Comparison of ENCODE assay signal across 25 cellular contexts in genomic region chr1:6004412-6005123, GRCh38. TPM values are rescaled to one million over a fixed set of nuclear protein-coding genes. Genes with fewer than 3 reads are reported as not detected.
DNase-seq lines count a peak whose midpoint lies in the region; ATAC-seq and TF ChIP-seq lines count a peak whose summit lies in the region.
"Had no signal": no experiment of that assay in that cellular context is flagged by ENCODE, and none has a peak within 500 bp of the region (broad histone marks: within the 10 kb centered on the region; RNA-seq: fewer than 3 reads in every experiment).

No MANE protein-coding gene starts in this region.

- H2BK12ac ChIP-seq in neuronal stem cell (ENCODE audit: low read length), result no peak overlapping the region

- H3K36me3 ChIP-seq in BLaER1 (no peaks in the 10 kb centered on the region), HEK293 (ENCODE audit: control insufficient read depth in 2 of 2, insufficient read depth in 1 of 2, low read length in 2 of 2) (no peaks in the 10 kb centered on the region), neuronal stem cell (replicated peaks in 1 of 2; ENCODE audit: control insufficient read depth in 2 of 2, insufficient read depth in 2 of 2, low read length in 2 of 2) (no peaks in the 10 kb centered on the region), gastroesophageal sphincter (no peaks in the 10 kb centered on the region)
- H3K36me3 ChIP-seq: adrenal gland, breast epithelium, gastrocnemius medialis, MG63, SJCRH30, tibial artery had no signal

- peaks cover 80% of the 10 kb centered on the region for H4K20me1 ChIP-seq in BLaER1

- peak overlapping the region; percentile 78; the same call in 1 of the 2 replicates for H3K4me2 ChIP-seq in BLaER1
- no peak overlapping the region for H3K4me2 ChIP-seq in neuronal stem cell (ENCODE audit: insufficient read depth, low read length, poor library complexity, severe bottlenecking)
- H3K4me2 ChIP-seq: PC-9 had no signal

- H3K4me1 ChIP-seq in BLaER1, result peaks cover 73% of the 10 kb centered on the region
- peaks cover 10% of the 10 kb centered on the region for H3K4me1 ChIP-seq in HEK293 (ENCODE audit: control insufficient read depth, insufficient read depth, low read length)
- H3K4me1 ChIP-seq in neuronal stem cell (ENCODE audit: control insufficient read depth in 2 of 2, insufficient read depth in 1 of 2, low read depth in 1 of 2, low read length in 2 of 2), result peaks cover 30 to 41% of the 10 kb centered on the region in 2 donors
- H3K4me1 ChIP-seq in gastroesophageal sphincter, result no peaks in the 10 kb centered on the region
- H3K4me1 ChIP-seq: breast epithelium, gastrocnemius medialis, tibial artery had no signal

- H2BK15ac ChIP-seq in neuronal stem cell (ENCODE audit: low read length), result no peak overlapping the region

- H4K91ac ChIP-seq in neuronal stem cell (ENCODE audit: low read depth, low read length, poor library complexity), result no peak overlapping the region

- H3K4ac ChIP-seq in neuronal stem cell (ENCODE audit: low read length), result no peak overlapping the region

- H2BK120ac ChIP-seq in neuronal stem cell (ENCODE audit: low read depth, low read length), result no peak overlapping the region

- no CpG with 5 or more reads among the region's 11 CpGs for WGBS in neuronal stem cell (ENCODE audit: extremely low coverage in 2 of 2, insufficient read length in 2 of 2, insufficient replicate concordance in 1 of 2), 2 donors
- 93% methylated on average over 4 of the region's 11 CpGs; no CpG with 5 or more reads in 1 of the 2 donors for WGBS in gastroesophageal sphincter (ENCODE audit: low coverage in 1 of 2), 2 donors

- no peak for TF ChIP-seq POLR2A in gastroesophageal sphincter (IDR thresholded peaks at IDR 0.05)

- no peak overlapping the region for H2AFZ ChIP-seq in neuronal stem cell (ENCODE audit: low read length)
- H2AFZ ChIP-seq: PC-9 had no signal

- POLR2A ChIA-PET in HEK293 (lab: Yijun Ruan, JAX), result no interaction called here

- ATAC-seq in gastroesophageal sphincter, result no peak
- ATAC-seq: activated CD8-positive, alpha-beta T cell treated with anti-CD3 and anti-CD28 coated beads, Interleukin-2, amount 10 ng/mL, durations not matched to agents 7 days and 5 days; gastrocnemius medialis; T-cell had no signal

- no peak overlapping the region for H4K8ac ChIP-seq in neuronal stem cell (ENCODE audit: low read depth, low read length)

- H3K79me1 ChIP-seq in neuronal stem cell (ENCODE audit: low read depth, low read length), result peaks cover 2% of the 10 kb centered on the region

- H2AK5ac ChIP-seq in neuronal stem cell (ENCODE audit: low read depth, low read length), result peak overlapping the region; percentile 96

- no peak overlapping the region for H2BK5ac ChIP-seq in neuronal stem cell (ENCODE audit: low read length)

- H3K9me3 ChIP-seq in BLaER1 (no peaks in the 10 kb centered on the region), HEK293 (ENCODE audit: control insufficient read depth, insufficient read depth, low read depth, low read length) (no peaks in the 10 kb centered on the region), neuronal stem cell (replicated peaks in 1 of 2; ENCODE audit: control insufficient read depth in 2 of 2, insufficient read depth in 1 of 2, low read depth in 1 of 2, low read length in 2 of 2) (no peaks in the 10 kb centered on the region), gastroesophageal sphincter (no peaks in the 10 kb centered on the region)
- H3K9me3 ChIP-seq: adrenal gland, breast epithelium, gastrocnemius medialis, MG63, SJCRH30, tibial artery had no signal

- H3K9ac ChIP-seq in BLaER1, result no peak overlapping the region
- H3K9ac ChIP-seq in neuronal stem cell (ENCODE audit: low read depth, low read length, poor library complexity), result no peak overlapping the region

- H3K23ac ChIP-seq in neuronal stem cell (ENCODE audit: low read depth, low read length, poor library complexity), result no peak overlapping the region

- TF ChIP-seq EP300 in gastroesophageal sphincter (IDR thresholded peaks at IDR 0.05), result no peak

- H3K4me3 ChIP-seq in BLaER1 (no peak overlapping the region), HEK293 (ENCODE audit: low read depth, low read length) (no peak overlapping the region), neuronal stem cell (ENCODE audit: low read length in 2 of 2) (no peak overlapping the region), gastroesophageal sphincter (no peak overlapping the region)
- H3K4me3 ChIP-seq: adrenal gland, breast epithelium, gastrocnemius medialis, K562, MG63, PC-9, SJCRH30, tibial artery had no signal

- H3K18ac ChIP-seq in neuronal stem cell (ENCODE audit: low read length), result peak overlapping the region; percentile 65

- no peak for TF ChIP-seq CTCF in HEK293 (tag by site-specific recombination; IDR thresholded peaks at IDR 0.05)
- no peak for TF ChIP-seq CTCF in gastroesophageal sphincter (IDR thresholded peaks at IDR 0.05)

- CTCF ChIA-PET in HEK293 (lab: Yijun Ruan, JAX), result no interaction called here

- H3K14ac ChIP-seq in neuronal stem cell (ENCODE audit: low read length), result peak overlapping the region; percentile 47

- H3K27me3 ChIP-seq in BLaER1 (no peaks in the 10 kb centered on the region), neuronal stem cell (ENCODE audit: control insufficient read depth in 3 of 3, insufficient read depth in 3 of 3, low read depth in 1 of 3, low read length in 3 of 3) (peaks cover 0 to 6% (median 0%) of the 10 kb centered on the region in 3 experiments), gastroesophageal sphincter (no peaks in the 10 kb centered on the region)
- H3K27me3 ChIP-seq: adrenal gland, breast epithelium, MG63, SJCRH30 had no signal

- DNase-seq in neuronal stem cell (ENCODE audit: low spot score), result no peak
- no peak for DNase-seq in occipital lobe (lab: John Stamatoyannopoulos, UW)
- DNase-seq in NCI-H1694 (lab: John Stamatoyannopoulos, UW), result no peak
- no peak for DNase-seq in GDM1 (lab: John Stamatoyannopoulos, UW)
- DNase-seq: activated CD8-positive, alpha-beta T cell treated with anti-CD3 and anti-CD28 coated beads, Interleukin-2, amount 10 ng/mL, durations not matched to agents 7 days and 5 days; CD4-positive, CD25-positive, alpha-beta regulatory T cell; cortex of kidney; DMS 273 treated with DMSO at 0.1 percent for 48 hours; gastrocnemius medialis; MG63; NK-92 treated with Interleukin-12 subunit alpha and Interleukin-12 subunit beta, amount 100 ng/mL, for 24 hours; PC-9; stimulated activated CD4-positive, alpha-beta T cell treated with anti-CD3 and anti-CD28 coated beads, Interleukin-12 subunit alpha, Interleukin-12 subunit beta, amount 100 ng/mL, for 4 hours; stimulated activated CD4-positive, alpha-beta T cell treated with anti-CD3 and anti-CD28 coated beads, Interleukin-4, amount 100 ng/mL, for 4 hours; stimulated activated naive CD4-positive, alpha-beta T cell treated with Interleukin-2 at 50 U/mL for 16 hours had no signal

- H3K27ac ChIP-seq in BLaER1, result no peak overlapping the region
- no peak overlapping the region for H3K27ac ChIP-seq in HEK293 (ENCODE audit: extremely low read depth, low read depth, low read length)
- peak overlapping the region; percentile 39 for H3K27ac ChIP-seq in cingulate gyrus (ENCODE audit: low read depth, low read length)
- H3K27ac ChIP-seq in neuronal stem cell (replicated peaks; ENCODE audit: low read length), result peak overlapping the region; percentile 52
- H3K27ac ChIP-seq in gastroesophageal sphincter, result no peak overlapping the region
- H3K27ac ChIP-seq: adrenal gland, breast epithelium, PC-9, SJCRH30, tibial artery had no signal

TF ChIP-seq in HEK293, 187 proteins besides CTCF, POLR2A, EP300 and RAD21:
- no peak for TF ChIP-seq ZSCAN18 (tag by site-specific recombination; IDR thresholded peaks at IDR 0.05)
- 0 out of 2 replicates have a peak, but pooled peaks have one; percentile 13 for TF ChIP-seq EGR2 (tag by site-specific recombination; IDR thresholded peaks at IDR 0.05; ENCODE audit: low read depth)
- TF ChIP-seq PRDM4 (tag by site-specific recombination; IDR thresholded peaks at IDR 0.05), result 0 out of 2 replicates have a peak, but pooled peaks have one; percentile 48

RNA-seq across cellular contexts. Expression of gene NPHP4, which starts 12.3 kb away (rescaled TPM):
- polyA plus RNA-seq in neuronal stem cell (2013, experiment 1 of 2), result 9.7 TPM
- polyA plus RNA-seq in neuronal stem cell (2013, experiment 2 of 2), result 9.5 TPM
- total RNA-seq in occipital lobe (8.6 TPM), gastroesophageal sphincter (1 to 10 TPM; 5.7 to 9.7 (median 6.2) TPM)

RNA-seq across cellular contexts. Expression of gene KCNAB2, which starts 41.1 kb away (rescaled TPM):
- 5.4 TPM for polyA plus RNA-seq in neuronal stem cell (2013, experiment 1 of 2)
- polyA plus RNA-seq in neuronal stem cell (2013, experiment 2 of 2), result 6.0 TPM
- 5.1 TPM for total RNA-seq in occipital lobe
- total RNA-seq in gastroesophageal sphincter, result 10 to 100 TPM; 10.9 to 12.6 (median 11.7) TPM

Comparison
In these comparisons a context has a peak if more than half of its experiments do, and no peak if none do; other contexts are left out.
1. H3K27ac ChIP-seq: peak in cingulate gyrus (single experiment) and neuronal stem cell (single experiment); none in BLaER1 (single experiment), HEK293 (single experiment) and gastroesophageal sphincter (0 of 4).